In the genomic region with DNA sequence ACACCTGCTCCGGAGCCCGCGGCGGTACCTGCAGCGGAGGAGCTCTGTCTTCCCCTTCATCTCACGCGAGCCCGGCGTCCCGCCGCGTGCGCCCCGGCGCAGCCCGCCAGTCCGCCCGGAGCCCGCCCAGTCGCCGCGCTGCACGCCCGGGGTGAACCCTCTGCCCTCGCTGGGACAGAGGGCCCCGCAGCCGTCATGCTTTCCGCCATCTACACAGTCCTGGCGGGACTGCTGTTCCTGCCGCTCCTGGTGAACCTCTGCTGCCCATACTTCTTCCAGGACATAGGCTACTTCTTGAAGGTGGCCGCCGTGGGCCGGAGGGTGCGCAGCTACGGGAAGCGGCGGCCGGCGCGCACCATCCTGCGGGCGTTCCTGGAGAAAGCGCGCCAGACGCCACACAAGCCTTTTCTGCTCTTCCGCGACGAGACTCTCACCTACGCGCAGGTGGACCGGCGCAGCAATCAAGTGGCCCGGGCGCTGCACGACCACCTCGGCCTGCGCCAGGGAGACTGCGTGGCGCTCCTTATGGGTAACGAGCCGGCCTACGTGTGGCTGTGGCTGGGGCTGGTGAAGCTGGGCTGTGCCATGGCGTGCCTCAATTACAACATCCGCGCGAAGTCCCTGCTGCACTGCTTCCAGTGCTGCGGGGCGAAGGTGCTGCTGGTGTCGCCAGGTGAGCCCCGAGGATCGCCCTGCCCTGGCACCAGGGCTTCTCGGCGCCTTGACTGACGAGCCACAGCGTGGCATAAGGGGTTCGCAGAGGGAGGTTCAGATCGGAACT, we compare ENCODE assay signal across 8 cellular contexts. TPM values are rescaled to one million over a fixed set of nuclear protein-coding genes. Genes with fewer than 3 reads are reported as not detected.
DNase-seq lines count a peak whose midpoint lies in the region; TF ChIP-seq lines count a peak whose summit lies in the region.

No MANE protein-coding gene starts in this region.

- no peak overlapping the region for H4K8ac ChIP-seq in H9 (replicated peaks; ENCODE audit: insufficient read length, low read depth, low read length)

- H3K36me3 Mint-ChIP-seq in H9 (ENCODE audit: insufficient read depth in 1 of 3, low read depth in 3 of 3) (no peaks in the 10 kb centered on the region), nephron (ENCODE audit: low read depth) (no peaks in the 10 kb centered on the region)

- peaks cover 13% of the 10 kb centered on the region for H3K23me2 ChIP-seq in H9 (ENCODE audit: insufficient read length, low read depth, low read length, poor library complexity, severe bottlenecking)

- no peak overlapping the region for H2BK20ac ChIP-seq in H9 (ENCODE audit: low read depth, low read length, poor library complexity, severe bottlenecking)

- H4K20me1 ChIP-seq in H9 (ENCODE audit: control insufficient read depth, insufficient read depth, insufficient read length), result no peaks in the 10 kb centered on the region

- H3K9me3 ChIP-seq in H9 (ENCODE audit: control insufficient read depth, low read depth, low read length) (no peaks in the 10 kb centered on the region), esophagus squamous epithelium (no peaks in the 10 kb centered on the region)

- no peak overlapping the region for H3K23ac ChIP-seq in H9 (ENCODE audit: insufficient read length, low read depth, low read length)

- H3K36me3 ChIP-seq in esophagus squamous epithelium, result no peaks in the 10 kb centered on the region

- H3K9me3 Mint-ChIP-seq in H9 (no peaks in the 10 kb centered on the region; a peak in 1 of 5 replicates), nephron (no peaks in the 10 kb centered on the region)

- H2AFZ ChIP-seq in H9 (ENCODE audit: low read length), result no peak overlapping the region

- no peak for TF ChIP-seq POLR2A in esophagus squamous epithelium (IDR thresholded peaks at IDR 0.05)

- H3K27me3 ChIP-seq in H9 (ENCODE audit: insufficient read depth, low read length) (peaks cover 22% of the 10 kb centered on the region; the same call in 1 of the 2 replicates), esophagus squamous epithelium (peaks cover 0 to 41% (median 0%) of the 10 kb centered on the region in 4 donors)

- H4K91ac ChIP-seq in H9 (ENCODE audit: insufficient read length, low read depth, low read length), result no peak overlapping the region

- H3K4me1 ChIP-seq in H9 (ENCODE audit: insufficient read depth, low read length) (no peaks in the 10 kb centered on the region), esophagus squamous epithelium (peaks cover 0 to 28% (median 4%) of the 10 kb centered on the region in 3 donors)

- H4K5ac ChIP-seq in H9 (ENCODE audit: insufficient read length, low read depth, low read length), result no peak overlapping the region

- H2BK5ac ChIP-seq in H9 (ENCODE audit: insufficient read length, low read length), result no peak overlapping the region

- intact Hi-C loops in esophagus squamous epithelium (cut with DNase I), result no loop called here

- H3K4me1 Mint-ChIP-seq in H9 (peaks cover 16 to 21% of the 10 kb centered on the region in 2 experiments), nephron (peaks cover 6% of the 10 kb centered on the region)

- no peak overlapping the region for H2BK120ac ChIP-seq in H9 (ENCODE audit: low read depth, low read length, poor library complexity, severe bottlenecking)

- H3K4me3 Mint-ChIP-seq in H9, result peak overlapping the region; percentile 82 to 90
- H3K4me3 Mint-ChIP-seq in nephron, result peak overlapping the region; percentile 85 to 89 (median 87)

- H3K79me2 ChIP-seq in H9 (ENCODE audit: insufficient read depth, low read length), result no peaks in the 10 kb centered on the region; the same call in 1 of the 2 replicates

- peak overlapping the region; percentile 79 for H3K14ac ChIP-seq in H9 (ENCODE audit: insufficient read depth, low read length)

- no peak overlapping the region; a peak in 1 of 7 replicates for H3K27ac Mint-ChIP-seq in H9
- peak overlapping the region; percentile 47 to 67 (median 55) for H3K27ac Mint-ChIP-seq in nephron

- WGBS in H9 (ENCODE audit: extremely low coverage, insufficient read length, low lambda C conversion rate), result no CpG with 5 or more reads among the region's 77 CpGs
- WGBS in esophagus squamous epithelium, 2 donors, result 8 to 9% methylated on average over 3 to 5 of the region's 77 CpGs

- no peak overlapping the region for H3K4ac ChIP-seq in H9 (ENCODE audit: low read depth, low read length)

- no peak overlapping the region for H3K56ac ChIP-seq in H9 (ENCODE audit: insufficient read length, low read depth, low read length)

- peak overlapping the region; percentile 82 for H3K4me2 ChIP-seq in H9 (ENCODE audit: insufficient read depth, insufficient read length, low read length)

- peak; percentile 46 for DNase-seq in ELF-1 (ENCODE audit: low read depth, low spot score)
- peak; percentile 51 for DNase-seq in H9
- DNase-seq in NCI-H1092 (lab: John Stamatoyannopoulos, UW), result peak; percentile 9
- DNase-seq in activated CD8-positive, alpha-beta memory T cell treated with anti-CD3 and anti-CD28 coated beads for 24 hours, result peak; percentile 78
- DNase-seq in esophagus squamous epithelium (lab: John Stamatoyannopoulos, UW), result no peak
- peak; percentile 47 for DNase-seq in ureter (ENCODE audit: low spot score)
- no peak for DNase-seq in HuH-7.5 (ENCODE audit: low spot score)

- H3K18ac ChIP-seq in H9 (ENCODE audit: insufficient read length, low read depth, low read length), result peak overlapping the region; percentile 70

- H2BK12ac ChIP-seq in H9 (ENCODE audit: insufficient read length, low read depth, low read length), result no peak overlapping the region

- no peak for TF ChIP-seq CTCF in H9 (conservative IDR thresholded peaks at IDR 0.05)
- peak in 1 of 6 experiments; percentile 1 for TF ChIP-seq CTCF in esophagus squamous epithelium (IDR thresholded peaks at IDR 0.05)
- TF ChIP-seq CTCF in nephron (IDR thresholded peaks at IDR 0.05; ENCODE audit: unreplicated experiment in 3 of 3), result no peak

- peak overlapping the region; percentile 53 to 74 (median 66) for H3K4me3 ChIP-seq in esophagus squamous epithelium

- H3K27me3 Mint-ChIP-seq in H9 (ENCODE audit: low read depth), result peaks cover 48% of the 10 kb centered on the region
- peaks cover 71% of the 10 kb centered on the region for H3K27me3 Mint-ChIP-seq in nephron (ENCODE audit: low read depth)

- H3K9ac ChIP-seq in H9 (ENCODE audit: extremely low read depth, insufficient read length, low read length), result peak overlapping the region; percentile 10

- H3K27ac ChIP-seq in H9 (ENCODE audit: insufficient read length, low read depth, low read length) (no peak overlapping the region), esophagus squamous epithelium (no peak overlapping the region)

- H2AK5ac ChIP-seq in H9 (ENCODE audit: insufficient read length, low read length), result no peak overlapping the region

- H3T11ph ChIP-seq in H9 (ENCODE audit: low read length), result no peak overlapping the region

- no peak overlapping the region for H2BK15ac ChIP-seq in H9 (ENCODE audit: low read depth, low read length)

- H3K79me1 ChIP-seq in H9 (ENCODE audit: insufficient read depth, low read depth, low read length, poor library complexity, severe bottlenecking), result no peaks in the 10 kb centered on the region

RNA-seq across cellular contexts. Expression of a gene that starts 0.4 kb away (rescaled TPM):
- total RNA-seq in H9 (2021) (6.2 and 7.0 TPM in 2 replicates), esophagus squamous epithelium (1 to 10 TPM; 2.2 to 9.4 (median 3.8) TPM), ureter (8.1 TPM)

Comparison
In these comparisons a context has a peak if more than half of its experiments do, and no peak if none do; other contexts are left out.
1. DNase-seq: peak in ELF-1 (single experiment), H9 (single experiment), NCI-H1092 (single experiment), activated CD8-positive, alpha-beta memory T cell treated with anti-CD3 and anti-CD28 coated beads for 24 hours (single experiment) and ureter (single experiment); none in esophagus squamous epithelium (single experiment) and HuH-7.5 (single experiment).
2. H3K27ac Mint-ChIP-seq: peak in nephron (3 of 3); none in H9 (0 of 3).